Comparison of ENCODE assay signal across 26 cellular contexts in the genomic region with DNA sequence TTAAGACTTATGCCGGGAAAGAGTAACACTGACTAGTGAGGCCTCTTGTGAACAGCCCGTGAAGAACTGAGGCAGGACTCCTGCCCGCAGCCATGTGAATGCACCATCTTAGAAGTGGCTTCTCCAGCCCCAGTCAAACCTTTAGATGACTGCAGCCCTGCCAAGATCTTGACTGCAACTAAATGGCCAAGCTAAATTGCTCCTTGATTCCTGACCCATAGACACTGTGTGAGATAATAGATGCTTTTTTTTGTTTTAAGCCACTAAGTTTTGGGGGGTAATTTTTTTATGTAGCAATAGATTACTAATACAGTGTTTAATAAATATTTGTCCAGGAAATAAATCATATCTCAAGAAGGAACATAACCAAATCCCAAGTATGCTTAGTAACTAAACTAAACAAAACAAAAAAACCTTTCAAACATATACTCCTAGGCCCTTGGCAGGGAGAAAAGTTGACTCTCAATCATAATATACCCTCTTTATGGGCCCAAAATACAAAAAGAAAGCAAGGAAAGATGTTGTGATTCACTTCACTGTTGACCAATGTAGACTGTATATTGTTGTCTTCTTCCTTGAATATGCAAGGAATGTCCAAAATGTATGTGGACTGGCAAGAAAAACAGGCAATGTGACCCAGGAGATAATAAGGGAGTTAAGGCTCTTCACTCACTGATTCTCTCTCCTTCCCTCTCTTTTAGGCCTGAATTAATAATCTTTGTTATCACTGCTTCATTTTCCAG.
DNase-seq lines count a peak whose midpoint lies in the region; ATAC-seq and TF ChIP-seq lines count a peak whose summit lies in the region.
"Had no signal": no experiment of that assay in that cellular context is flagged by ENCODE, and none has a peak within 500 bp of the region (broad histone marks: within the 10 kb centered on the region; RNA-seq: fewer than 3 reads in every experiment).

No MANE protein-coding gene starts in this region.

- H3K9ac ChIP-seq in mesenchymal stem cell (ENCODE audit: low read length), result no peak overlapping the region
- H3K9ac ChIP-seq: KMS-11 had no signal

- POLR2A ChIA-PET in OCI-LY7 (lab: Charles Lee), result no interaction called here

- CTCF ChIA-PET in OCI-LY7 (lab: Charles Lee; ENCODE audit: unreplicated experiment), result no interaction called here

- H3K36me3 ChIP-seq in mesenchymal stem cell (ENCODE audit: control insufficient read depth in 1 of 2, insufficient read depth in 2 of 2, low read depth in 1 of 2, low read length in 2 of 2), result no peaks in the 10 kb centered on the region
- no peaks in the 10 kb centered on the region for H3K36me3 ChIP-seq in OCI-LY7 (ENCODE audit: insufficient read depth, low read length)
- H3K36me3 ChIP-seq: right lobe of liver, thoracic aorta had no signal

- H3K14ac ChIP-seq in mesenchymal stem cell (ENCODE audit: low read length in 2 of 2), result peak overlapping the region in 1 of 2 experiments; percentile 55

- no peak overlapping the region for H2BK120ac ChIP-seq in mesenchymal stem cell (ENCODE audit: low read depth, low read length)

- no peak overlapping the region for H4K91ac ChIP-seq in mesenchymal stem cell (ENCODE audit: low read length)

- no peaks in the 10 kb centered on the region for H3K79me2 ChIP-seq in OCI-LY7 (ENCODE audit: insufficient read depth, low read depth, low read length)

- peak overlapping the region in 1 of 2 experiments; percentile 48 for H3K18ac ChIP-seq in mesenchymal stem cell (ENCODE audit: low read depth in 1 of 2, low read length in 2 of 2)

- peaks cover 3% of the 10 kb centered on the region for H3K36me3 Mint-ChIP-seq in chondrocyte (ENCODE audit: low read depth)
- no peaks in the 10 kb centered on the region for H3K36me3 Mint-ChIP-seq in T-helper 17 cell (ENCODE audit: low read depth)
- no peaks in the 10 kb centered on the region for H3K36me3 Mint-ChIP-seq in immature natural killer cell
- H3K36me3 Mint-ChIP-seq: CD4-positive, CD25-positive, alpha-beta regulatory T cell had no signal

- H2AFZ ChIP-seq in mesenchymal stem cell (ENCODE audit: low read depth, low read length) (no peak overlapping the region), OCI-LY7 (ENCODE audit: low read length) (no peak overlapping the region)

- H3K79me1 ChIP-seq in mesenchymal stem cell (replicated peaks; ENCODE audit: low read length, poor library complexity, severe bottlenecking), result no peaks in the 10 kb centered on the region

- intact Hi-C loops in OCI-LY7 (cut with micrococcal nuclease; ENCODE audit: unreplicated experiment), result no loop called here

- TF ChIP-seq CTCF in AG10803 (conservative IDR thresholded peaks at IDR 0.05; ENCODE audit: low read length), result no peak
- no peak for TF ChIP-seq CTCF in chondrocyte (IDR thresholded peaks at IDR 0.05)
- no peak for TF ChIP-seq CTCF in OCI-LY7 (conservative IDR thresholded peaks at IDR 0.05; ENCODE audit: low read length)

- H4K8ac ChIP-seq in mesenchymal stem cell (ENCODE audit: low read length), result no peak overlapping the region

- peak overlapping the region in 1 of 2 experiments; percentile 37 for H3K4ac ChIP-seq in mesenchymal stem cell (ENCODE audit: low read depth in 1 of 2, low read length in 2 of 2)

- no TSS peak for BruUV-seq in OCI-LY7 (replicated peaks; lab: Mats Ljungman, UMichigan)

- no peak overlapping the region for H2AK5ac ChIP-seq in mesenchymal stem cell (ENCODE audit: low read length, severe bottlenecking)

- DNase-seq in AG10803 (ENCODE audit: low read depth) (peak; percentile 66), HCEC 1CT (peak; percentile 23), chondrocyte (ENCODE audit: low spot score) (no peak), mesenchymal stem cell (no peak), globus pallidus (ENCODE audit: low spot score) (no peak), OCI-LY7 (ENCODE audit: low spot score) (no peak), T-helper 17 cell (no peak), immature natural killer cell (no peak)
- DNase-seq: activated CD4-positive, alpha-beta T cell treated with anti-CD3 and anti-CD28 coated beads, Interleukin-2, amount 50 U/mL, for 48 hours; activated CD8-positive, alpha-beta memory T cell treated with anti-CD3 and anti-CD28 coated beads, Interleukin-2, amount 50 U/mL, for 4 hours; activated naive CD4-positive, alpha-beta T cell treated with anti-CD3 and anti-CD28 coated beads, Interleukin-2, amount 50 U/mL, for 16 hours; aorta; CD4-positive, CD25-positive, alpha-beta regulatory T cell; DMS 273 treated with DMSO at 0.1 percent for 48 hours; hypothalamus; mucosa of descending colon; NCI-H510A treated with DMSO at 0.1 percent for 48 hours; nephron progenitor cell; right lobe of liver; stimulated activated CD4-positive, alpha-beta T cell treated with anti-CD3 and anti-CD28 coated beads, Interleukin-15, amount 100 ng/mL, for 24 hours; stimulated activated naive CD8-positive, alpha-beta T cell treated with anti-CD3 and anti-CD28 coated beads, Interleukin-15, Interleukin-2, amounts not matched to agents 100 U/mL and 50 U/mL, for 24 hours had no signal

- H3K4me1 ChIP-seq in mesenchymal stem cell (ENCODE audit: control insufficient read depth, insufficient read depth, low read depth, low read length) (no peaks in the 10 kb centered on the region), OCI-LY7 (ENCODE audit: insufficient read depth, low read length, poor library complexity, severe bottlenecking) (no peaks in the 10 kb centered on the region)
- H3K4me1 ChIP-seq: right lobe of liver had no signal

- H3K4me2 ChIP-seq in mesenchymal stem cell (ENCODE audit: low read length, poor library complexity, severe bottlenecking), result no peak overlapping the region
- no peak overlapping the region for H3K4me2 ChIP-seq in OCI-LY7 (ENCODE audit: low read length)
- H3K4me2 ChIP-seq: KMS-11 had no signal

- no peak overlapping the region for H3K4me3 ChIP-seq in AG10803 (ENCODE audit: low read length)
- no peak overlapping the region for H3K4me3 ChIP-seq in mesenchymal stem cell (ENCODE audit: insufficient read depth in 1 of 2, low read depth in 1 of 2, low read length in 2 of 2)
- H3K4me3 ChIP-seq in OCI-LY7 (ENCODE audit: low read depth, low read length, poor library complexity, severe bottlenecking), result no peak overlapping the region
- H3K4me3 ChIP-seq: mucosa of descending colon, right lobe of liver, thoracic aorta had no signal

- no peak overlapping the region for H3K27ac ChIP-seq in mesenchymal stem cell (ENCODE audit: low read length, poor library complexity, severe bottlenecking)
- no peak overlapping the region for H3K27ac ChIP-seq in OCI-LY7 (ENCODE audit: low read depth, low read length, poor library complexity, severe bottlenecking)
- H3K27ac ChIP-seq: epithelial cell of prostate, KMS-11, right lobe of liver, thoracic aorta had no signal

- peaks cover 32% of the 10 kb centered on the region for H3K4me1 Mint-ChIP-seq in chondrocyte (ENCODE audit: low read depth)
- H3K4me1 Mint-ChIP-seq in T-helper 17 cell, result peaks cover 5% of the 10 kb centered on the region
- H3K4me1 Mint-ChIP-seq in immature natural killer cell, result no peaks in the 10 kb centered on the region
- H3K4me1 Mint-ChIP-seq: CD4-positive, CD25-positive, alpha-beta regulatory T cell; central memory CD8-positive, alpha-beta T cell had no signal

- H3K27me3 ChIP-seq in mesenchymal stem cell (ENCODE audit: control insufficient read depth in 1 of 2, insufficient read depth in 1 of 2, low read length in 2 of 2), result no peaks in the 10 kb centered on the region
- H3K27me3 ChIP-seq: right lobe of liver had no signal

- ATAC-seq in T-helper 17 cell, result no peak
- ATAC-seq: mucosa of descending colon; right lobe of liver; stimulated activated naive CD8-positive, alpha-beta T cell treated with anti-CD3 and anti-CD28 coated beads, Interleukin-15, Interleukin-2, amounts not matched to agents 100 U/mL and 50 U/mL, for 24 hours had no signal

- no peak overlapping the region for H2BK5ac ChIP-seq in mesenchymal stem cell (ENCODE audit: low read depth, low read length, poor library complexity, severe bottlenecking)

- H3K9me3 Mint-ChIP-seq in chondrocyte (ENCODE audit: low read depth) (peaks cover 7% of the 10 kb centered on the region), immature natural killer cell (peaks cover 0 to 5% (median 0%) of the 10 kb centered on the region in 6 donors)
- H3K9me3 Mint-ChIP-seq: central memory CD8-positive, alpha-beta T cell had no signal

- H3K27me3 Mint-ChIP-seq in chondrocyte (ENCODE audit: low read depth) (no peaks in the 10 kb centered on the region), T-helper 17 cell (no peaks in the 10 kb centered on the region), immature natural killer cell (ENCODE audit: low read depth in 3 of 3) (peaks cover under 1 to 5% (median 5%) of the 10 kb centered on the region in 3 donors)

- no peaks in the 10 kb centered on the region; the same call in 1 of the 2 replicates for H4K20me1 ChIP-seq in OCI-LY7 (ENCODE audit: insufficient read depth, low read length)

- peak overlapping the region; percentile 83 to 89 for H2BK12ac ChIP-seq in mesenchymal stem cell (ENCODE audit: low read length in 2 of 2)

- H3K9me3 ChIP-seq in mesenchymal stem cell (ENCODE audit: control insufficient read depth, low read length) (no peaks in the 10 kb centered on the region), OCI-LY7 (ENCODE audit: low read length) (no peaks in the 10 kb centered on the region), T-helper 17 cell (ENCODE audit: control insufficient read depth, low read length, poor library complexity, severe bottlenecking) (no peaks in the 10 kb centered on the region)
- H3K9me3 ChIP-seq: mucosa of descending colon, right lobe of liver, thoracic aorta had no signal

- H3K4me3 Mint-ChIP-seq in chondrocyte (ENCODE audit: unreplicated experiment) (no peak overlapping the region), T-helper 17 cell (no peak overlapping the region), immature natural killer cell (no peak overlapping the region)
- H3K4me3 Mint-ChIP-seq: CD4-positive, CD25-positive, alpha-beta regulatory T cell; central memory CD8-positive, alpha-beta T cell; nephron progenitor cell; WTC11 had no signal

- peak overlapping the region; percentile 33 for H3K27ac Mint-ChIP-seq in chondrocyte (ENCODE audit: unreplicated experiment)
- H3K27ac Mint-ChIP-seq in T-helper 17 cell, result no peak overlapping the region
- H3K27ac Mint-ChIP-seq in immature natural killer cell, result no peak overlapping the region
- H3K27ac Mint-ChIP-seq: CD4-positive, CD25-positive, alpha-beta regulatory T cell; nephron progenitor cell; WTC11 had no signal

- no peak overlapping the region for H3K23ac ChIP-seq in mesenchymal stem cell (ENCODE audit: low read length in 2 of 2)

- 95% methylated on average over 3 of the region's 3 CpGs for WGBS in mesenchymal stem cell

- H3K9me2 ChIP-seq in OCI-LY7 (ENCODE audit: insufficient read depth, low read length), result no peaks in the 10 kb centered on the region

- peak overlapping the region; percentile 91 for H2BK15ac ChIP-seq in mesenchymal stem cell (ENCODE audit: low read depth, poor library complexity, severe bottlenecking)

Comparison
In these comparisons a context has a peak if more than half of its experiments do, and no peak if none do; other contexts are left out.
1. DNase-seq: peak in AG10803 (single experiment) and HCEC 1CT (single experiment); none in chondrocyte (single experiment), mesenchymal stem cell (single experiment), globus pallidus (single experiment), OCI-LY7 (single experiment), T-helper 17 cell (0 of 3) and immature natural killer cell (0 of 3).